In genomic region chr5:77423022-77423750, GRCh38 we compare ENCODE assay signal across 1 cellular context.
TF ChIP-seq lines count a peak whose summit lies in the region.

No MANE protein-coding gene starts in this region.

TF ChIP-seq in GM12878, 131 proteins besides CTCF, POLR2A, EP300 and RAD21 (continued from another document):
- TF ChIP-seq RELB (IDR thresholded peaks at IDR 0.05; ENCODE audit: low read depth) (no peak), TARDBP (IDR thresholded peaks at IDR 0.05; ENCODE audit: borderline replicate concordance) (no peak), SIN3A (IDR thresholded peaks at IDR 0.05; ENCODE audit: low read depth, low read length) (no peak), RCOR1 (conservative IDR thresholded peaks at IDR 0.05; ENCODE audit: low read depth, low read length) (no peak)
